15 cellular contexts compared by ENCODE assay signal in the genomic region with DNA sequence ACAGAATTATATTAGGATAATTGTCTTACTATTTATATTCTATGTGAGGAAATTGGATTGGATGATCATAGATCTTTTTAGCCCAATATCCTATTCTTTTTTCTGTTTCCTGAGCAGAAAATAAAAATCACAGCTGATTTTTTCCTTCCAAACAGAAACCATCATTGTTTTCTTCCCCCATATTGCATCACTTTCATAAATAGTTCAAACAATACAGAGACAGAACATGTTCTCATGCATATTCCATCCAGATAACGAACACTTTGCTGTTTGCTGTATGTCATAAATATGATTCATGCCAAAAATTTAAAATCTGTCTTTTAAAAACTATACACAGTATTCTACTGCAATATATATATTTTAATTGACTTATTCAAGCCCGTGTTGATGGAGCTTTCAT.
A peak's percentile ranks its signal among the peaks of the same experiment; 100 is the strongest.
DNase-seq lines count a peak whose midpoint lies in the region; TF ChIP-seq lines count a peak whose summit lies in the region.
"Had no signal": no experiment of that assay in that cellular context is flagged by ENCODE, and none has a peak within 500 bp of the region (broad histone marks: within the 10 kb centered on the region; RNA-seq: fewer than 3 reads in every experiment).

No MANE protein-coding gene starts in this region.

- no peak for TF ChIP-seq CTCF in epithelial cell of esophagus (IDR thresholded peaks at IDR 0.05; ENCODE audit: insufficient read depth, low read depth, low read length, missing control alignments)

- H3K9ac ChIP-seq in adipocyte (ENCODE audit: low read length), result no peak overlapping the region

- H3K9me3 ChIP-seq in adipocyte (ENCODE audit: control insufficient read depth, low read length), result peaks cover 11% of the 10 kb centered on the region

- DNase-seq in Ammon's horn (ENCODE audit: low spot score), result peak; percentile 12
- peak; percentile 39 for DNase-seq in adipocyte (ENCODE audit: low read depth)
- peak; percentile 31 for DNase-seq in epithelial cell of esophagus (ENCODE audit: low read depth)
- DNase-seq in superior temporal gyrus (ENCODE audit: extremely low spot score), result peak; percentile 42
- DNase-seq in NCI-H2107 treated with DMSO at 0.1 percent for 48 hours (lab: John Stamatoyannopoulos, UW; ENCODE audit: unreplicated experiment), result no peak
- no peak for DNase-seq in amniotic stem cell (lab: John Stamatoyannopoulos, UW)
- DNase-seq in activated CD4-positive, alpha-beta T cell treated with anti-CD3 and anti-CD28 coated beads for 48 hours, result no peak
- DNase-seq: 8988T; C1 segment of cervical spinal cord; CD4-positive, alpha-beta T cell; DMS153; DMS79 treated with DMSO at 0.1 percent for 48 hours; EL; GOT3; H9 had no signal

- no peaks in the 10 kb centered on the region for H3K27me3 ChIP-seq in adipocyte (replicated peaks; ENCODE audit: control insufficient read depth, insufficient read depth, low read length)

- H3K4me3 ChIP-seq in adipocyte (ENCODE audit: low read length), result no peak overlapping the region
- H3K4me3 ChIP-seq in epithelial cell of esophagus (ENCODE audit: low read length), result no peak overlapping the region

- H3K36me3 ChIP-seq in adipocyte (ENCODE audit: control insufficient read depth, insufficient read depth, low read length, severe bottlenecking), result no peaks in the 10 kb centered on the region

- H3K4me1 ChIP-seq in adipocyte (ENCODE audit: control insufficient read depth, insufficient read depth, low read length), result peaks cover 13% of the 10 kb centered on the region

Comparison
In these comparisons a context has a peak if more than half of its experiments do, and no peak if none do; other contexts are left out.
1. DNase-seq: peak in Ammon's horn (single experiment), adipocyte (single experiment), epithelial cell of esophagus (single experiment) and superior temporal gyrus (single experiment); none in NCI-H2107 treated with DMSO at 0.1 percent for 48 hours (single experiment), amniotic stem cell (single experiment) and activated CD4-positive, alpha-beta T cell treated with anti-CD3 and anti-CD28 coated beads for 48 hours (single experiment).